17 cellular contexts compared by ENCODE assay signal in genomic region chr15:85337398-85338074, GRCh38. TPM values are rescaled to one million over a fixed set of nuclear protein-coding genes. Genes with fewer than 3 reads are reported as not detected.
A peak's percentile ranks its signal among the peaks of the same experiment; 100 is the strongest.
DNase-seq lines count a peak whose midpoint lies in the region; ATAC-seq and TF ChIP-seq lines count a peak whose summit lies in the region.
"Had no signal": no experiment of that assay in that cellular context is flagged by ENCODE, and none has a peak within 500 bp of the region (broad histone marks: within the 10 kb centered on the region; RNA-seq: fewer than 3 reads in every experiment).

No MANE protein-coding gene starts in this region.

- H3K4me2 ChIP-seq in Loucy (ENCODE audit: low read depth, low read length, poor library complexity, severe bottlenecking) (no peak overlapping the region), trophoblast cell (ENCODE audit: low read length) (peak overlapping the region; percentile 9)

- H3K4me1 Mint-ChIP-seq in activated T-cell treated with anti-CD3 and anti-CD28 coated beads, Interleukin-2, amount 50 U/mL, for 4 hours (ENCODE audit: low read depth) = peaks cover 4% of the 10 kb centered on the region

- H3K79me1 ChIP-seq in trophoblast cell (ENCODE audit: low read length) = peaks cover 21% of the 10 kb centered on the region

- TF ChIP-seq CTCF in Loucy (conservative IDR thresholded peaks at IDR 0.05; ENCODE audit: low read length) = no peak
- TF ChIP-seq CTCF in right atrium auricular region (IDR thresholded peaks at IDR 0.05) = no peak

- H3K4ac ChIP-seq in trophoblast cell (ENCODE audit: low read depth, low read length) = no peak overlapping the region

- H3K9me3 Mint-ChIP-seq in activated T-cell treated with anti-CD3 and anti-CD28 coated beads, Interleukin-2, amount 50 U/mL, for 4 hours = no peaks in the 10 kb centered on the region
- H3K9me3 Mint-ChIP-seq: memory B cell had no signal

- ATAC-seq in activated T-cell treated with anti-CD3 and anti-CD28 coated beads, Interleukin-2, amount 50 U/mL, for 4 hours = no peak

- H2BK12ac ChIP-seq in trophoblast cell (ENCODE audit: low read length) = peak overlapping the region; percentile 29

- no peaks in the 10 kb centered on the region for H3K27me3 Mint-ChIP-seq in activated T-cell treated with anti-CD3 and anti-CD28 coated beads, Interleukin-2, amount 50 U/mL, for 4 hours (ENCODE audit: low read depth)
- H3K27me3 Mint-ChIP-seq: B cell, memory B cell had no signal

- no peak overlapping the region for H3K4me3 Mint-ChIP-seq in activated T-cell treated with anti-CD3 and anti-CD28 coated beads, Interleukin-2, amount 50 U/mL, for 4 hours
- H3K4me3 Mint-ChIP-seq: B cell, memory B cell had no signal

- no peaks in the 10 kb centered on the region for H3K9me3 ChIP-seq in Loucy (ENCODE audit: insufficient read depth, low read depth, low read length)
- no peaks in the 10 kb centered on the region for H3K9me3 ChIP-seq in right atrium auricular region
- H3K9me3 ChIP-seq in trophoblast cell (ENCODE audit: insufficient read depth, low read depth, low read length) = no peaks in the 10 kb centered on the region
- H3K9me3 ChIP-seq: ascending aorta, spleen had no signal

- no peak overlapping the region for H3K23ac ChIP-seq in trophoblast cell (ENCODE audit: low read length)

- H3K79me2 ChIP-seq in Loucy (ENCODE audit: insufficient read depth, low read length) (no peaks in the 10 kb centered on the region), trophoblast cell (ENCODE audit: control insufficient read depth, insufficient read depth, low read length, poor library complexity) (no peaks in the 10 kb centered on the region)

- H2BK120ac ChIP-seq in trophoblast cell (ENCODE audit: insufficient read depth, low read length, poor library complexity) = peak overlapping the region; percentile 25

- peak overlapping the region; percentile 85 to 93 for H3K27ac ChIP-seq in right atrium auricular region
- peak overlapping the region; percentile 60 for H3K27ac ChIP-seq in trophoblast cell (ENCODE audit: low read depth, low read length)
- H3K27ac ChIP-seq: ascending aorta, spleen had no signal

- no peaks in the 10 kb centered on the region for H3K27me3 ChIP-seq in Loucy (ENCODE audit: insufficient read depth, low read length, poor library complexity, severe bottlenecking)
- H3K27me3 ChIP-seq in right atrium auricular region = no peaks in the 10 kb centered on the region
- no peaks in the 10 kb centered on the region for H3K27me3 ChIP-seq in trophoblast cell (ENCODE audit: insufficient read depth, low read length)
- H3K27me3 ChIP-seq: ascending aorta had no signal

- no peak overlapping the region for H3K4me3 ChIP-seq in Loucy (ENCODE audit: low read length, poor library complexity, severe bottlenecking)
- no peak overlapping the region for H3K4me3 ChIP-seq in right atrium auricular region
- H3K4me3 ChIP-seq in trophoblast cell (ENCODE audit: low read depth, low read length) = no peak overlapping the region
- H3K4me3 ChIP-seq: ascending aorta, spleen had no signal

- H3F3A ChIP-seq in Loucy (ENCODE audit: low read depth) = no peaks in the 10 kb centered on the region

- no peaks in the 10 kb centered on the region for H4K20me1 ChIP-seq in Loucy (ENCODE audit: insufficient read depth, low read length, poor library complexity, severe bottlenecking)

- H2AFZ ChIP-seq in Loucy (ENCODE audit: low read length) (peak overlapping the region; percentile 10; the same call in 1 of the 2 replicates), trophoblast cell (ENCODE audit: insufficient read depth, low read length, poor library complexity) (no peak overlapping the region)

- peak; percentile 43 for DNase-seq in dermis blood vessel endothelial cell
- DNase-seq in right atrium auricular region (ENCODE audit: low spot score) = no peak
- no peak for DNase-seq in trophoblast cell
- no peak for DNase-seq in OCI-M2 (lab: John Stamatoyannopoulos, UW; ENCODE audit: unreplicated experiment)
- no peak for DNase-seq in KBM-7
- no peak for DNase-seq in activated CD4-positive, alpha-beta T cell treated with anti-CD3 and anti-CD28 coated beads for 1 hour
- no peak for DNase-seq in activated T-cell treated with anti-CD3 and anti-CD28 coated beads, Interleukin-2, amount 50 U/mL, for 4 hours
- DNase-seq: activated effector memory CD4-positive, alpha-beta T cell treated with Interleukin-2 at 50 U/mL for 16 hours; cortex of kidney; NCI-H1092 treated with DMSO at 0.1 percent for 48 hours; NCI-H2227 treated with DMSO at 0.1 percent for 48 hours; spleen; stimulated activated naive CD4-positive, alpha-beta T cell treated with Interleukin-2 at 50 U/mL for 16 hours had no signal

- H4K12ac ChIP-seq in trophoblast cell (ENCODE audit: low read depth, low read length) = no peak overlapping the region

- no peak overlapping the region for H2AK5ac ChIP-seq in trophoblast cell (ENCODE audit: low read length)

- H4K8ac ChIP-seq in trophoblast cell (ENCODE audit: low read depth, low read length) = no peak overlapping the region

- no peaks in the 10 kb centered on the region for H3K4me1 ChIP-seq in Loucy (ENCODE audit: insufficient read depth, low read length, poor library complexity, severe bottlenecking)
- peaks cover 0 to 26% of the 10 kb centered on the region in 2 donors for H3K4me1 ChIP-seq in right atrium auricular region
- H3K4me1 ChIP-seq in trophoblast cell (ENCODE audit: control insufficient read depth in 1 of 2, insufficient read depth in 2 of 2, low read length in 2 of 2) = peaks cover 17 to 19% of the 10 kb centered on the region in 2 experiments
- H3K4me1 ChIP-seq: ascending aorta had no signal

- no peak overlapping the region for H3K9ac ChIP-seq in Loucy (ENCODE audit: low read depth, low read length, poor library complexity, severe bottlenecking)
- no peak overlapping the region for H3K9ac ChIP-seq in trophoblast cell (ENCODE audit: low read length)

- no peaks in the 10 kb centered on the region for H3K9me2 ChIP-seq in Loucy (replicated peaks; ENCODE audit: low read depth, low read length)

- no peak overlapping the region for H3K18ac ChIP-seq in trophoblast cell (ENCODE audit: low read length)

- no peak overlapping the region for H3K14ac ChIP-seq in trophoblast cell (ENCODE audit: low read length)

- H3K36me3 ChIP-seq in Loucy (ENCODE audit: insufficient read depth, low read length) (no peaks in the 10 kb centered on the region), right atrium auricular region (no peaks in the 10 kb centered on the region), trophoblast cell (ENCODE audit: control insufficient read depth in 1 of 2, insufficient read depth in 2 of 2, low read length in 2 of 2) (no peaks in the 10 kb centered on the region)
- H3K36me3 ChIP-seq: ascending aorta, spleen had no signal

- no peak overlapping the region for H4K91ac ChIP-seq in trophoblast cell (ENCODE audit: low read depth, low read length)

- no peaks in the 10 kb centered on the region for H3K36me3 Mint-ChIP-seq in activated T-cell treated with anti-CD3 and anti-CD28 coated beads, Interleukin-2, amount 50 U/mL, for 4 hours (ENCODE audit: insufficient read depth)
- H3K36me3 Mint-ChIP-seq: memory B cell had no signal

- no peak overlapping the region for H2BK5ac ChIP-seq in trophoblast cell (ENCODE audit: low read depth, low read length, poor library complexity)

- in situ Hi-C loops in KBM-7 (cut with MboI; ENCODE audit: low pct_unique_long_range_greater_than_20kb, low sequenced_read_pairs) = no loop called here

- whole genome bisulfite sequencing in trophoblast cell (ENCODE audit: extremely low coverage, insufficient coverage, insufficient read length) = no CpG with 5 or more reads among the region's 9 CpGs

RNA-seq across cellular contexts. Expression of gene AKAP13, which starts 42.9 kb away (rescaled TPM):
- total RNA-seq in dermis blood vessel endothelial cell (77.4 and 87.0 TPM in 2 replicates), right atrium auricular region (100 to 1,000 TPM; 293 to 339 TPM)
- 24.8 and 27.3 TPM in 2 replicates for polyA plus RNA-seq in trophoblast cell (2013)
- total RNA-seq in activated T-cell treated with anti-CD3 and anti-CD28 coated beads, Interleukin-2, amount 50 U/mL, for 4 hours = 10 to 100 TPM; 67.4 to 78.8 (median 77.0) TPM
